Comparison of ENCODE assay signal across 1 cellular context in the genomic region with DNA sequence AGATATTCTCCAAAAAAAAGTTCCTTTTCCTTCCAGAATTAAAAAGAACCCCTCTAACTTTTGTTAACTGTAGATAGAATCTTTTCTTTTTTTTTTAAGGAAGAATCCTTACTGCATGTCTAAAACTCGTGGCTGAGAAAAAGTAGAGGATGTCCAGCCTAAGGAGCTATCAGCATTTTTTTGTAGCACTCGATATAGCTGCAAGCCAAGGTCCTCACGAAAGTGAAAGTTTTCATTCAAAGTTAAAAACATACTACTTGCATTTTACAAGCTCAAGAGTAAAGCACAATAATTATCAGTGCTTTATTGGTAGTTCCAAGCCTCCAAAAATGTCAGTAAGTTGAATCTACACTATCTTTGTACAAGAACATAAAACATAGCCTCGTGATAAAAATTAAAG.
TF ChIP-seq lines count a peak whose summit lies in the region.

No MANE protein-coding gene starts in this region.

TF ChIP-seq in GM23338, 12 proteins besides CTCF, POLR2A, EP300 and RAD21 (continued from another document):
- TF ChIP-seq, protein P1, sequence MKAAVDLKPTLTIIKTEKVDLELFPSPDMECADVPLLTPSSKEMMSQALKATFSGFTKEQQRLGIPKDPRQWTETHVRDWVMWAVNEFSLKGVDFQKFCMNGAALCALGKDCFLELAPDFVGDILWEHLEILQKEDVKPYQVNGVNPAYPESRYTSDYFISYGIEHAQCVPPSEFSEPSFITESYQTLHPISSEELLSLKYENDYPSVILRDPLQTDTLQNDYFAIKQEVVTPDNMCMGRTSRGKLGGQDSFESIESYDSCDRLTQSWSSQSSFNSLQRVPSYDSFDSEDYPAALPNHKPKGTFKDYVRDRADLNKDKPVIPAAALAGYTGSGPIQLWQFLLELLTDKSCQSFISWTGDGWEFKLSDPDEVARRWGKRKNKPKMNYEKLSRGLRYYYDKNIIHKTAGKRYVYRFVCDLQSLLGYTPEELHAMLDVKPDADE (IDR thresholded peaks at IDR 0.05): no peak
- no peak for TF ChIP-seq EZH2 (IDR thresholded peaks at IDR 0.05; ENCODE audit: low read depth, unreplicated experiment)
- no peak for TF ChIP-seq NANOG (IDR thresholded peaks at IDR 0.05; ENCODE audit: borderline replicate concordance)
- TF ChIP-seq STAT1 (IDR thresholded peaks at IDR 0.05; ENCODE audit: unreplicated experiment): no peak
- TF ChIP-seq, protein P2, sequence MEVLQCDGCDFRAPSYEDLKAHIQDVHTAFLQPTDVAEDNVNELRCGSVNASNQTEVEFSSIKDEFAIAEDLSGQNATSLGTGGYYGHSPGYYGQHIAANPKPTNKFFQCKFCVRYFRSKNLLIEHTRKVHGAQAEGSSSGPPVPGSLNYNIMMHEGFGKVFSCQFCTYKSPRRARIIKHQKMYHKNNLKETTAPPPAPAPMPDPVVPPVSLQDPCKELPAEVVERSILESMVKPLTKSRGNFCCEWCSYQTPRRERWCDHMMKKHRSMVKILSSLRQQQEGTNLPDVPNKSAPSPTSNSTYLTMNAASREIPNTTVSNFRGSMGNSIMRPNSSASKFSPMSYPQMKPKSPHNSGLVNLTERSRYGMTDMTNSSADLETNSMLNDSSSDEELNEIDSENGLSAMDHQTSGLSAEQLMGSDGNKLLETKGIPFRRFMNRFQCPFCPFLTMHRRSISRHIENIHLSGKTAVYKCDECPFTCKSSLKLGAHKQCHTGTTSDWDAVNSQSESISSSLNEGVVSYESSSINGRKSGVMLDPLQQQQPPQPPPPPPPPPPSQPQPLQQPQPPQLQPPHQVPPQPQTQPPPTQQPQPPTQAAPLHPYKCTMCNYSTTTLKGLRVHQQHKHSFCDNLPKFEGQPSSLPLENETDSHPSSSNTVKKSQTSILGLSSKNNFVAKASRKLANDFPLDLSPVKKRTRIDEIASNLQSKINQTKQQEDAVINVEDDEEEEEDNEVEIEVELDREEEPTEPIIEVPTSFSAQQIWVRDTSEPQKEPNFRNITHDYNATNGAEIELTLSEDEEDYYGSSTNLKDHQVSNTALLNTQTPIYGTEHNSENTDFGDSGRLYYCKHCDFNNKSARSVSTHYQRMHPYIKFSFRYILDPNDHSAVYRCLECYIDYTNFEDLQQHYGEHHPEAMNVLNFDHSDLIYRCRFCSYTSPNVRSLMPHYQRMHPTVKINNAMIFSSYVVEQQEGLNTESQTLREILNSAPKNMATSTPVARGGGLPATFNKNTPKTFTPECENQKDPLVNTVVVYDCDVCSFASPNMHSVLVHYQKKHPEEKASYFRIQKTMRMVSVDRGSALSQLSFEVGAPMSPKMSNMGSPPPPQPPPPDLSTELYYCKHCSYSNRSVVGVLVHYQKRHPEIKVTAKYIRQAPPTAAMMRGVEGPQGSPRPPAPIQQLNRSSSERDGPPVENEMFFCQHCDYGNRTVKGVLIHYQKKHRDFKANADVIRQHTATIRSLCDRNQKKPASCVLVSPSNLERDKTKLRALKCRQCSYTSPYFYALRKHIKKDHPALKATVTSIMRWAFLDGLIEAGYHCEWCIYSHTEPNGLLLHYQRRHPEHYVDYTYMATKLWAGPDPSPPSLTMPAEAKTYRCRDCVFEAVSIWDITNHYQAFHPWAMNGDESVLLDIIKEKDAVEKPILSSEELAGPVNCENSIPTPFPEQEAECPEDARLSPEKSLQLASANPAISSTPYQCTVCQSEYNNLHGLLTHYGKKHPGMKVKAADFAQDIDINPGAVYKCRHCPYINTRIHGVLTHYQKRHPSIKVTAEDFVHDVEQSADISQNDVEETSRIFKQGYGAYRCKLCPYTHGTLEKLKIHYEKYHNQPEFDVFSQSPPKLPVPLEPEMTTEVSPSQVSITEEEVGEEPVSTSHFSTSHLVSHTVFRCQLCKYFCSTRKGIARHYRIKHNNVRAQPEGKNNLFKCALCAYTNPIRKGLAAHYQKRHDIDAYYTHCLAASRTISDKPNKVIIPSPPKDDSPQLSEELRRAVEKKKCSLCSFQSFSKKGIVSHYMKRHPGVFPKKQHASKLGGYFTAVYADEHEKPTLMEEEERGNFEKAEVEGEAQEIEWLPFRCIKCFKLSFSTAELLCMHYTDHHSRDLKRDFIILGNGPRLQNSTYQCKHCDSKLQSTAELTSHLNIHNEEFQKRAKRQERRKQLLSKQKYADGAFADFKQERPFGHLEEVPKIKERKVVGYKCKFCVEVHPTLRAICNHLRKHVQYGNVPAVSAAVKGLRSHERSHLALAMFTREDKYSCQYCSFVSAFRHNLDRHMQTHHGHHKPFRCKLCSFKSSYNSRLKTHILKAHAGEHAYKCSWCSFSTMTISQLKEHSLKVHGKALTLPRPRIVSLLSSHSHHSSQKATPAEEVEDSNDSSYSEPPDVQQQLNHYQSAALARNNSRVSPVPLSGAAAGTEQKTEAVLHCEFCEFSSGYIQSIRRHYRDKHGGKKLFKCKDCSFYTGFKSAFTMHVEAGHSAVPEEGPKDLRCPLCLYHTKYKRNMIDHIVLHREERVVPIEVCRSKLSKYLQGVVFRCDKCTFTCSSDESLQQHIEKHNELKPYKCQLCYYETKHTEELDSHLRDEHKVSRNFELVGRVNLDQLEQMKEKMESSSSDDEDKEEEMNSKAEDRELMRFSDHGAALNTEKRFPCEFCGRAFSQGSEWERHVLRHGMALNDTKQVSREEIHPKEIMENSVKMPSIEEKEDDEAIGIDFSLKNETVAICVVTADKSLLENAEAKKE (CRISPR knock-in tag; IDR thresholded peaks at IDR 0.05): no peak
- TF ChIP-seq EZH2phosphoT487 (IDR thresholded peaks at IDR 0.05; ENCODE audit: unreplicated experiment): no peak
- no peak for TF ChIP-seq POLR2AphosphoS5 (IDR thresholded peaks at IDR 0.05; ENCODE audit: low read depth)
- no peak for TF ChIP-seq CREB1 (CRISPR knock-in tag; IDR thresholded peaks at IDR 0.05; ENCODE audit: low read depth)
- TF ChIP-seq, protein P3, sequence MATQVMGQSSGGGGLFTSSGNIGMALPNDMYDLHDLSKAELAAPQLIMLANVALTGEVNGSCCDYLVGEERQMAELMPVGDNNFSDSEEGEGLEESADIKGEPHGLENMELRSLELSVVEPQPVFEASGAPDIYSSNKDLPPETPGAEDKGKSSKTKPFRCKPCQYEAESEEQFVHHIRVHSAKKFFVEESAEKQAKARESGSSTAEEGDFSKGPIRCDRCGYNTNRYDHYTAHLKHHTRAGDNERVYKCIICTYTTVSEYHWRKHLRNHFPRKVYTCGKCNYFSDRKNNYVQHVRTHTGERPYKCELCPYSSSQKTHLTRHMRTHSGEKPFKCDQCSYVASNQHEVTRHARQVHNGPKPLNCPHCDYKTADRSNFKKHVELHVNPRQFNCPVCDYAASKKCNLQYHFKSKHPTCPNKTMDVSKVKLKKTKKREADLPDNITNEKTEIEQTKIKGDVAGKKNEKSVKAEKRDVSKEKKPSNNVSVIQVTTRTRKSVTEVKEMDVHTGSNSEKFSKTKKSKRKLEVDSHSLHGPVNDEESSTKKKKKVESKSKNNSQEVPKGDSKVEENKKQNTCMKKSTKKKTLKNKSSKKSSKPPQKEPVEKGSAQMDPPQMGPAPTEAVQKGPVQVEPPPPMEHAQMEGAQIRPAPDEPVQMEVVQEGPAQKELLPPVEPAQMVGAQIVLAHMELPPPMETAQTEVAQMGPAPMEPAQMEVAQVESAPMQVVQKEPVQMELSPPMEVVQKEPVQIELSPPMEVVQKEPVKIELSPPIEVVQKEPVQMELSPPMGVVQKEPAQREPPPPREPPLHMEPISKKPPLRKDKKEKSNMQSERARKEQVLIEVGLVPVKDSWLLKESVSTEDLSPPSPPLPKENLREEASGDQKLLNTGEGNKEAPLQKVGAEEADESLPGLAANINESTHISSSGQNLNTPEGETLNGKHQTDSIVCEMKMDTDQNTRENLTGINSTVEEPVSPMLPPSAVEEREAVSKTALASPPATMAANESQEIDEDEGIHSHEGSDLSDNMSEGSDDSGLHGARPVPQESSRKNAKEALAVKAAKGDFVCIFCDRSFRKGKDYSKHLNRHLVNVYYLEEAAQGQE (IDR thresholded peaks at IDR 0.05; ENCODE audit: unreplicated experiment): no peak
- no peak for TF ChIP-seq JUNB (IDR thresholded peaks at IDR 0.05; ENCODE audit: unreplicated experiment)
